Comparison of ENCODE assay signal across 27 cellular contexts in genomic region chr12:65540140-65540539, GRCh38.
"Had no signal": no experiment of that assay in that cellular context is flagged by ENCODE, and none has a peak within 500 bp of the region (broad histone marks: within the 10 kb centered on the region; RNA-seq: fewer than 3 reads in every experiment).

No MANE protein-coding gene starts in this region.

- FAIRE-seq: bronchial epithelial cell, islet of Langerhans had no signal

- DNase-seq: activated CD4-positive, alpha-beta memory T cell treated with anti-CD3 and anti-CD28 coated beads, Interleukin-2, amount 10 ng/mL, durations not matched to agents 7 days and 5 days; activated CD4-positive, alpha-beta T cell treated with anti-CD3 and anti-CD28 coated beads, Interleukin-2, amount 10 ng/mL, durations not matched to agents 24 days and 14 days; activated effector memory CD4-positive, alpha-beta T cell treated with Interleukin-2 at 50 U/mL for 16 hours; activated naive CD4-positive, alpha-beta T cell treated with anti-CD3 and anti-CD28 coated beads for 36 hours; activated naive CD8-positive, alpha-beta T cell treated with anti-CD3 and anti-CD28 coated beads, Interleukin-2, amount 10 ng/mL, durations not matched to agents 7 days and 5 days; activated T-cell treated with anti-CD3 and anti-CD28 coated beads, Interleukin-2, amount 50 U/mL, for 72 hours; amniotic stem cell; colonic mucosa; dorsolateral prefrontal cortex; effector memory CD8-positive, alpha-beta T cell; head of caudate nucleus; hypothalamus; left ventricle myocardium superior; mammary epithelial cell; midbrain; retina; stimulated activated CD4-positive, alpha-beta T cell treated with anti-CD3 and anti-CD28 coated beads, Interleukin-4, amount 100 ng/mL, for 24 hours; stimulated activated naive CD4-positive, alpha-beta T cell treated with Interleukin-2 at 50 U/mL for 16 hours; T1000; tibial artery had no signal

- H3K27ac Mint-ChIP-seq: activated CD4-positive, alpha-beta memory T cell treated with anti-CD3 and anti-CD28 coated beads, Interleukin-2, amount 10 ng/mL, durations not matched to agents 7 days and 5 days; activated CD4-positive, alpha-beta T cell treated with anti-CD3 and anti-CD28 coated beads, Interleukin-2, amount 10 ng/mL, durations not matched to agents 24 days and 14 days; activated naive CD4-positive, alpha-beta T cell treated with anti-CD3 and anti-CD28 coated beads for 36 hours; activated naive CD8-positive, alpha-beta T cell treated with anti-CD3 and anti-CD28 coated beads, Interleukin-2, amount 10 ng/mL, durations not matched to agents 7 days and 5 days; activated T-cell treated with anti-CD3 and anti-CD28 coated beads, Interleukin-2, amount 50 U/mL, for 72 hours; effector memory CD8-positive, alpha-beta T cell; natural killer cell treated with Interleukin-12 subunit alpha and Interleukin-12 subunit beta and Interleukin-15 and Interleukin-18, amount 100 ng/mL, for 72 hours; progenitor cell of endocrine pancreas had no signal

- H3K27me3 ChIP-seq: colonic mucosa, esophagus muscularis mucosa, gastroesophageal sphincter, tibial artery had no signal

- H3K36me3 ChIP-seq: colonic mucosa, esophagus muscularis mucosa, gastroesophageal sphincter, tibial artery had no signal

- ATAC-seq: activated CD4-positive, CD25-positive, alpha-beta regulatory T cell treated with anti-CD3 and anti-CD28 coated beads, Interleukin-2, amount 50 U/mL, for 24 hours; activated T-cell treated with anti-CD3 and anti-CD28 coated beads, Interleukin-2, amount 50 U/mL, for 72 hours; effector memory CD8-positive, alpha-beta T cell; gastroesophageal sphincter; left ventricle myocardium superior; natural killer cell treated with Interleukin-12 subunit alpha and Interleukin-12 subunit beta and Interleukin-15 and Interleukin-18, amount 100 ng/mL, for 72 hours had no signal

- H3K4me1 Mint-ChIP-seq: activated CD4-positive, alpha-beta memory T cell treated with anti-CD3 and anti-CD28 coated beads, Interleukin-2, amount 10 ng/mL, durations not matched to agents 7 days and 5 days; activated CD4-positive, alpha-beta T cell treated with anti-CD3 and anti-CD28 coated beads, Interleukin-2, amount 10 ng/mL, durations not matched to agents 24 days and 14 days; activated naive CD8-positive, alpha-beta T cell treated with anti-CD3 and anti-CD28 coated beads, Interleukin-2, amount 10 ng/mL, durations not matched to agents 7 days and 5 days had no signal

- H3K36me3 Mint-ChIP-seq: activated naive CD8-positive, alpha-beta T cell treated with anti-CD3 and anti-CD28 coated beads, Interleukin-2, amount 10 ng/mL, durations not matched to agents 7 days and 5 days had no signal

- H3K9me3 ChIP-seq: colonic mucosa had no signal

- H3K4me3 Mint-ChIP-seq: activated CD4-positive, alpha-beta memory T cell treated with anti-CD3 and anti-CD28 coated beads, Interleukin-2, amount 10 ng/mL, durations not matched to agents 7 days and 5 days; activated CD4-positive, alpha-beta T cell treated with anti-CD3 and anti-CD28 coated beads, Interleukin-2, amount 10 ng/mL, durations not matched to agents 24 days and 14 days; activated naive CD4-positive, alpha-beta T cell treated with anti-CD3 and anti-CD28 coated beads for 36 hours; activated naive CD8-positive, alpha-beta T cell treated with anti-CD3 and anti-CD28 coated beads, Interleukin-2, amount 10 ng/mL, durations not matched to agents 7 days and 5 days; activated T-cell treated with anti-CD3 and anti-CD28 coated beads, Interleukin-2, amount 50 U/mL, for 72 hours; effector memory CD8-positive, alpha-beta T cell; natural killer cell treated with Interleukin-12 subunit alpha and Interleukin-12 subunit beta and Interleukin-15 and Interleukin-18, amount 100 ng/mL, for 72 hours had no signal

- H3K4me1 ChIP-seq: colonic mucosa had no signal

- H3K9me3 Mint-ChIP-seq: natural killer cell treated with Interleukin-12 subunit alpha and Interleukin-12 subunit beta and Interleukin-15 and Interleukin-18, amount 100 ng/mL, for 72 hours had no signal

- H3K4me3 ChIP-seq: colonic mucosa, dorsolateral prefrontal cortex, esophagus muscularis mucosa, gastroesophageal sphincter, tibial artery had no signal

- H3K27me3 Mint-ChIP-seq: activated CD4-positive, alpha-beta memory T cell treated with anti-CD3 and anti-CD28 coated beads, Interleukin-2, amount 10 ng/mL, durations not matched to agents 7 days and 5 days; activated CD4-positive, alpha-beta T cell treated with anti-CD3 and anti-CD28 coated beads, Interleukin-2, amount 10 ng/mL, durations not matched to agents 24 days and 14 days; natural killer cell treated with Interleukin-12 subunit alpha and Interleukin-12 subunit beta and Interleukin-15 and Interleukin-18, amount 100 ng/mL, for 72 hours; progenitor cell of endocrine pancreas had no signal

- H3K27ac ChIP-seq: colonic mucosa, dorsolateral prefrontal cortex, esophagus muscularis mucosa, gastroesophageal sphincter, tibial artery had no signal
